ENCODE assay signal across 8 cellular contexts in the genomic region with DNA sequence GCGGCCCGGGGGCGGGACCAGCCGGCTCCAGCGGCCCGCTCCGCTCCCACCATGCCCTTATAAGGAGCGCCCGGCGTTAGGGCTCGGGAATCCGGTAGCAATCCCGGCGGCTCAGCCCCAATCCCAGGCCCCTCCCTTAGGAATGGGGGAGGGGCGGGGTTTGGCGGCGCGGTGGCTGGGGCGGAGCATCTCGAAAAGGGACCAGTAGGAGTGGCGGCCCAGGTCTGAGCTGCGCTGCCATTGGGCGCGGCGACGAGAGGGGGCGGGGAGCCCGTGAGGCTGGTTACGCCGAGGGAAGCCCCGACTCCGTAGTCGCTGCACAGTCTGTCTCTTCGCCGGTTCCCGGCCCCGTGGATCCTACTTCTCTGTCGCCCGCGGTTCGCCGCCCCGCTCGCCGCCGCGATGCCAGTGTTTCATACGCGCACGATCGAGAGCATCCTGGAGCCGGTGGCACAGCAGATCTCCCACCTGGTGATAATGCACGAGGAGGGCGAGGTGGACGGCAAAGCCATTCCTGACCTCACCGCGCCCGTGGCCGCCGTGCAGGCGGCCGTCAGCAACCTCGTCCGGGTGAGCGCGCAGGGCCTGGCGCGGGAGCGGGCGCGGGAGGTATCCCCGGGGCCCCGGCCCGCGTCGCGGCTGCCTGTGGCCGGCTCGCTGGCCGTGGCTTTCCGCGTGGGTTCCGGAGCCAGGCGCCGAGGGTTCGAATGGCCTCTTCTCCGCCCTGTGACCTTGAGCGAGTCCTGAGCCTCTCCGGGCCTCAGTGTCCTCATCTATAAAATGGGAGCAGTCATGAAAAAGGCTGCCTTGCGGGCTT. TPM values are rescaled to one million over a fixed set of nuclear protein-coding genes. Genes with fewer than 3 reads are reported as not detected.
DNase-seq lines count a peak whose midpoint lies in the region; ATAC-seq and TF ChIP-seq lines count a peak whose summit lies in the region.

A gene (plus strand): TSS at position 311 of the 817 bp plus-strand sequence. CDS start 92 bp downstream, at position 403.

- H3K9me3 Mint-ChIP-seq in activated naive CD8-positive, alpha-beta T cell (ENCODE audit: low read depth) = no peaks in the 10 kb centered on the region

- H3K4me2 ChIP-seq in osteoblast (ENCODE audit: insufficient read depth, low read length) = peak within 1 kb of the TSS; percentile 92

- H3K9me3 ChIP-seq in osteoblast (ENCODE audit: low read depth, low read length) = no peaks in the 10 kb centered on the region
- H3K9me3 ChIP-seq in thoracic aorta = no peaks in the 10 kb centered on the region

- CTCF ChIA-PET in GM10248 (lab: Yijun Ruan, JAX) = interaction anchor here (1.1 to 1.4 kb wide), 2 partner anchors 10 to 119 kb away, joined by 3 to 4 read pairs; no protein-coding TSS in a partner anchor

- no peaks in the 10 kb centered on the region for H3K36me3 Mint-ChIP-seq in activated naive CD8-positive, alpha-beta T cell

- H3K4me3 ChIP-seq in osteoblast (ENCODE audit: insufficient read depth, low read length) = peak within 1 kb of the TSS; percentile 100
- H3K4me3 ChIP-seq in thoracic aorta = peak within 1 kb of the TSS; percentile 93

- H3K4me1 ChIP-seq in osteoblast (ENCODE audit: insufficient read depth, low read length) (peaks cover 36% of the 10 kb centered on the region), thoracic aorta (ENCODE audit: control insufficient read depth in 1 of 2, low read depth in 2 of 2) (peaks cover 8 to 38% of the 10 kb centered on the region in 2 donors)

- H3K27me3 ChIP-seq in osteoblast (ENCODE audit: insufficient read depth, low read length) = no peaks in the 10 kb centered on the region
- no peaks in the 10 kb centered on the region for H3K27me3 ChIP-seq in thoracic aorta (replicated peaks; ENCODE audit: insufficient read depth)

- DNase-seq in GM10248 (ENCODE audit: extremely low spot score) (peak; percentile 97), NCI-H1105 (lab: John Stamatoyannopoulos, UW) (peak; percentile 90), SKM-1 treated with dmso at 0.1 percent for 144 hours (lab: John Stamatoyannopoulos, UW; ENCODE audit: unreplicated experiment) (peak; percentile 92), glomerular visceral epithelial cell (ENCODE audit: extremely low spot score) (peak; percentile 100), osteoblast (ENCODE audit: insufficient read length, low spot score, missing footprints) (peak; percentile 96), thoracic aorta (ENCODE audit: low spot score) (peak; percentile 91)

- H3K27me3 Mint-ChIP-seq in activated naive CD8-positive, alpha-beta T cell = no peaks in the 10 kb centered on the region

- peaks cover 48% of the 10 kb centered on the region for H4K20me1 ChIP-seq in osteoblast (ENCODE audit: insufficient read depth, low read length)

- peak; percentile 96 for ATAC-seq in HG02623 (IDR thresholded peaks at IDR 0.05; ENCODE audit: unreplicated experiment)
- ATAC-seq in thoracic aorta (ENCODE audit: insufficient number of reproducible peaks, low FRiP score, low read depth) = peak; percentile 80

- POLR2A ChIA-PET in GM10248 (lab: Yijun Ruan, JAX) = no interaction called here

- peak within 1 kb of the TSS; percentile 98 for H3K4me3 Mint-ChIP-seq in activated naive CD8-positive, alpha-beta T cell

- peaks cover 50% of the 10 kb centered on the region for H3K79me2 ChIP-seq in osteoblast (ENCODE audit: insufficient read depth, low read length)

- H3K27ac Mint-ChIP-seq in activated naive CD8-positive, alpha-beta T cell = peak within 1 kb of the TSS; percentile 99

- H3K27ac ChIP-seq in osteoblast (ENCODE audit: low read depth, low read length) (peak within 1 kb of the TSS; percentile 87), thoracic aorta (peak within 1 kb of the TSS; percentile 95 to 97)

- H3K36me3 ChIP-seq in osteoblast (ENCODE audit: insufficient read depth, low read length) (peaks cover 14% of the 10 kb centered on the region), thoracic aorta (no peaks in the 10 kb centered on the region)

- peak within 1 kb of the TSS; percentile 81 for H2AFZ ChIP-seq in osteoblast (ENCODE audit: low read length)

- TF ChIP-seq CTCF in GM10248 (IDR thresholded peaks at IDR 0.05; ENCODE audit: control extremely low read depth, extremely low read depth, low read depth, missing control alignments) (no peak), osteoblast (IDR thresholded peaks at IDR 0.05; ENCODE audit: extremely low read depth, low read depth, low read length) (no peak), thoracic aorta (IDR thresholded peaks at IDR 0.05) (no peak)

- peaks cover 37% of the 10 kb centered on the region for H3K4me1 Mint-ChIP-seq in activated naive CD8-positive, alpha-beta T cell (ENCODE audit: low read depth)

RNA-seq across cellular contexts. Expression of the gene that starts here (rescaled TPM):
- total RNA-seq in osteoblast (169 and 201 TPM in 2 replicates), thoracic aorta (100 to 1,000 TPM; 346 to 348 TPM)

Comparison
In these comparisons a context has a peak if more than half of its experiments do, and no peak if none do; other contexts are left out.
1. Peak in every context shown above with its lines: DNase-seq, ATAC-seq, H3K4me3 ChIP-seq and H3K27ac ChIP-seq.